Comparison of ENCODE assay signal across 15 cellular contexts in the genomic region with DNA sequence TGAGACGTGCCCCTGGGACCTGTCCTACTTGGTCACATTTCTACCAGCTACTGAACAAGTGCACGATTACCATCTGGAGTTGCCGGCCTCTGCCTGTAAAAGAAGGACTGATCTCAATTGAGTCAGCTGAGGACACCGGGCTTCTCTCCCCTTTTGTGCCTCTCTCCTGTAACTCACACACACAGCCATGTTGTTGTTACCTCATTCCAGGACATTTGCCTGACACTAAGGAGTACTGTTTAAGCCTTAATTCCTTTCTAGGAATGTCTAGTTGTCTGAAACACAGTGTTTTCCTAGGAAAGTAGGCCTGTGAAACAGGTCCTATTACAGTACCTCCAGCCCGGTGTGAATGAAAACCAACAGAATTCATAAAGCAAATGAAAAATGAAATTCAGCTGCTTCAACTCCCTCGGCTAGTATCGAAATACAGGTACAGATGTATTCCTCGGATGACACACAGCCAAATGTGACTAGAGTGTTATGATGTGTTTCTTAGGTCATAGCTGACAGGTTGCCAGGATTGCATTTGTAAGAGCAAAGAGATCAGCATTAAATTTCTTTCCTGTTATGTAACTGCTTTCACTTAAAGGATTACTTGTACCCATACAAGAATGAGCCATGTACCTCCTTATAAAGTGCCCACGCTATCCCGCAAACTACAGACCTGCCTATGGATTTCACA.
A peak's percentile ranks its signal among the peaks of the same experiment; 100 is the strongest.
DNase-seq lines count a peak whose midpoint lies in the region; ATAC-seq and TF ChIP-seq lines count a peak whose summit lies in the region.
"Had no signal": no experiment of that assay in that cellular context is flagged by ENCODE, and none has a peak within 500 bp of the region (broad histone marks: within the 10 kb centered on the region; RNA-seq: fewer than 3 reads in every experiment).

No MANE protein-coding gene starts in this region.

- intact Hi-C loops in left ventricle myocardium superior (cut with micrococcal nuclease): no loop called here
- intact Hi-C loops in cardiac septum (cut with DNase I): no loop called here
- intact Hi-C loops in aorta (cut with DNase I): no loop called here

- H3K27ac ChIP-seq in foreskin keratinocyte (no peak overlapping the region), aorta (ENCODE audit: low read depth in 1 of 2, low read length in 2 of 2) (no peak overlapping the region)
- H3K27ac ChIP-seq: vagina had no signal

- no peak for TF ChIP-seq CTCF in foreskin keratinocyte (conservative IDR thresholded peaks at IDR 0.05)

- H3K4me1 ChIP-seq in foreskin keratinocyte (no peaks in the 10 kb centered on the region), aorta (ENCODE audit: control insufficient read depth in 1 of 2, insufficient read depth in 2 of 2, low read length in 2 of 2) (peaks cover 0 to 2% of the 10 kb centered on the region in 2 donors)
- H3K4me1 ChIP-seq: vagina had no signal

- no peaks in the 10 kb centered on the region for H3K9me3 ChIP-seq in aorta (ENCODE audit: control insufficient read depth, low read length)
- H3K9me3 ChIP-seq: vagina had no signal

- WGBS in aorta, 2 donors: 52% methylated on average over 10 of the region's 10 CpGs

- no peak overlapping the region for H3K4me3 ChIP-seq in aorta (ENCODE audit: low read length in 2 of 2)
- H3K4me3 ChIP-seq: vagina had no signal

- H3K27me3 ChIP-seq in foreskin keratinocyte: no peaks in the 10 kb centered on the region
- no peaks in the 10 kb centered on the region for H3K27me3 ChIP-seq in aorta (ENCODE audit: control insufficient read depth in 1 of 2, insufficient read depth in 2 of 2, low read length in 1 of 2)
- H3K27me3 ChIP-seq: vagina had no signal

- H3K36me3 ChIP-seq in aorta (ENCODE audit: control insufficient read depth in 1 of 2, insufficient read depth in 2 of 2, low read length in 1 of 2): no peaks in the 10 kb centered on the region
- H3K36me3 ChIP-seq: vagina had no signal

- DNase-seq in left ventricle myocardium superior (no peak), cardiac septum (ENCODE audit: low spot score) (no peak), amniotic stem cell (lab: John Stamatoyannopoulos, UW) (peak; percentile 19), foreskin keratinocyte (peak; percentile 20 to 77), middle frontal gyrus (ENCODE audit: extremely low spot score, low spot score) (no peak), aorta (no peak)
- DNase-seq: hypothalamus; NCI-H524; SHP77 treated with DMSO at 0.1 percent for 48 hours; stimulated activated CD4-positive, alpha-beta T cell treated with anti-CD3 and anti-CD28 coated beads, Interleukin-4, amount 100 ng/mL, for 1 hour; stimulated activated naive B cell treated with anti-CD40 and anti-IgM and Interleukin-4, amounts not matched to agents 10 μg/mL and 1 μg/mL and 100 μg/mL, for 72 hours had no signal

- peak; percentile 63 for ATAC-seq in left ventricle myocardium superior
- ATAC-seq in foreskin keratinocyte: peak; percentile 35
- no peak for ATAC-seq in aorta (ENCODE audit: low FRiP score)
- no peak for ATAC-seq in GM18868 (IDR thresholded peaks at IDR 0.05; ENCODE audit: unreplicated experiment)
- no peak for ATAC-seq in GM21515 (IDR thresholded peaks at IDR 0.05; ENCODE audit: unreplicated experiment)
- ATAC-seq: activated naive CD4-positive, alpha-beta T cell treated with anti-CD3 and anti-CD28 coated beads, Interleukin-2, amount 50 U/mL, for 72 hours; stimulated activated naive B cell treated with anti-CD40 and anti-IgM and Interleukin-4, amounts not matched to agents 10 μg/mL and 1 μg/mL and 100 μg/mL, for 72 hours had no signal

Comparison
In these comparisons a context has a peak if more than half of its experiments do, and no peak if none do; other contexts are left out.
1. ATAC-seq: peak in left ventricle myocardium superior (single experiment) and foreskin keratinocyte (single experiment); none in aorta (single experiment), GM18868 (single experiment) and GM21515 (single experiment).
2. DNase-seq: peak in amniotic stem cell (single experiment) and foreskin keratinocyte (2 of 2); none in left ventricle myocardium superior (single experiment), cardiac septum (single experiment), middle frontal gyrus (single experiment) and aorta (0 of 2).